ENCODE assay signal across 9 cellular contexts in genomic region chr6:117463762-117464665, GRCh38. TPM values are rescaled to one million over a fixed set of nuclear protein-coding genes. Genes with fewer than 3 reads are reported as not detected.
DNase-seq lines count a peak whose midpoint lies in the region; ATAC-seq and TF ChIP-seq lines count a peak whose summit lies in the region.
"Had no signal": no experiment of that assay in that cellular context is flagged by ENCODE, and none has a peak within 500 bp of the region (broad histone marks: within the 10 kb centered on the region; RNA-seq: fewer than 3 reads in every experiment).

No MANE protein-coding gene starts in this region.

- ATAC-seq in GM19035 (IDR thresholded peaks at IDR 0.05; ENCODE audit: unreplicated experiment), result peak; percentile 73
- peak; percentile 59 for ATAC-seq in HG03097 (IDR thresholded peaks at IDR 0.05; ENCODE audit: low FRiP score, unreplicated experiment)
- ATAC-seq in activated T-cell treated with anti-CD3 and anti-CD28 coated beads, Interleukin-2, amount 50 U/mL, for 4 hours, result peak; percentile 96 to 97
- peak; percentile 83 to 86 for ATAC-seq in natural killer cell treated with Interleukin-12 subunit alpha and Interleukin-12 subunit beta and Interleukin-15 and Interleukin-18, amount 100 ng/mL, for 72 hours
- no peak for ATAC-seq in left lobe of liver
- ATAC-seq in HG02938 (IDR thresholded peaks at IDR 0.05; ENCODE audit: unreplicated experiment), result no peak

- TF ChIP-seq EP300 in esophagus muscularis mucosa (IDR thresholded peaks at IDR 0.05), result no peak

- no peak overlapping the region for H3K4me3 ChIP-seq in esophagus muscularis mucosa
- H3K4me3 ChIP-seq: skin epidermis had no signal

- peaks cover 8% of the 10 kb centered on the region for H3K27me3 Mint-ChIP-seq in activated T-cell treated with anti-CD3 and anti-CD28 coated beads, Interleukin-2, amount 50 U/mL, for 4 hours (ENCODE audit: low read depth)
- no peaks in the 10 kb centered on the region for H3K27me3 Mint-ChIP-seq in natural killer cell treated with Interleukin-12 subunit alpha and Interleukin-12 subunit beta and Interleukin-15 and Interleukin-18, amount 100 ng/mL, for 72 hours

- no peaks in the 10 kb centered on the region for H3K9me3 Mint-ChIP-seq in activated T-cell treated with anti-CD3 and anti-CD28 coated beads, Interleukin-2, amount 50 U/mL, for 4 hours
- no peaks in the 10 kb centered on the region for H3K9me3 Mint-ChIP-seq in natural killer cell treated with Interleukin-12 subunit alpha and Interleukin-12 subunit beta and Interleukin-15 and Interleukin-18, amount 100 ng/mL, for 72 hours

- peaks cover 11% of the 10 kb centered on the region for H3K4me1 Mint-ChIP-seq in activated T-cell treated with anti-CD3 and anti-CD28 coated beads, Interleukin-2, amount 50 U/mL, for 4 hours (ENCODE audit: low read depth)
- peaks cover 30 to 52% of the 10 kb centered on the region in 2 donors for H3K4me1 Mint-ChIP-seq in natural killer cell treated with Interleukin-12 subunit alpha and Interleukin-12 subunit beta and Interleukin-15 and Interleukin-18, amount 100 ng/mL, for 72 hours (ENCODE audit: low read depth in 2 of 2)

- H3K4me1 ChIP-seq in esophagus muscularis mucosa, result no peaks in the 10 kb centered on the region

- H3K27me3 ChIP-seq in esophagus muscularis mucosa, result no peaks in the 10 kb centered on the region

- no peak for DNase-seq in activated T-cell treated with anti-CD3 and anti-CD28 coated beads, Interleukin-2, amount 50 U/mL, for 4 hours
- no peak for DNase-seq in natural killer cell treated with Interleukin-12 subunit alpha and Interleukin-12 subunit beta and Interleukin-15 and Interleukin-18, amount 100 ng/mL, for 72 hours (ENCODE audit: low spot score)
- DNase-seq in left lobe of liver (ENCODE audit: low spot score) (no peak), esophagus muscularis mucosa (ENCODE audit: extremely low spot score) (no peak)

- H3K27ac Mint-ChIP-seq in natural killer cell treated with Interleukin-12 subunit alpha and Interleukin-12 subunit beta and Interleukin-15 and Interleukin-18, amount 100 ng/mL, for 72 hours, result peak overlapping the region; percentile 51 to 68

- 80% methylated on average over 4 of the region's 4 CpGs for WGBS in esophagus muscularis mucosa

- no peaks in the 10 kb centered on the region for H3K36me3 ChIP-seq in esophagus muscularis mucosa

- intact Hi-C loops in esophagus muscularis mucosa (cut with DNase I), result no loop called here

- H3K4me3 Mint-ChIP-seq in activated T-cell treated with anti-CD3 and anti-CD28 coated beads, Interleukin-2, amount 50 U/mL, for 4 hours, result no peak overlapping the region
- H3K4me3 Mint-ChIP-seq in natural killer cell treated with Interleukin-12 subunit alpha and Interleukin-12 subunit beta and Interleukin-15 and Interleukin-18, amount 100 ng/mL, for 72 hours, result peak overlapping the region; percentile 44

- no peaks in the 10 kb centered on the region for H3K36me3 Mint-ChIP-seq in activated T-cell treated with anti-CD3 and anti-CD28 coated beads, Interleukin-2, amount 50 U/mL, for 4 hours (ENCODE audit: insufficient read depth)
- no peaks in the 10 kb centered on the region for H3K36me3 Mint-ChIP-seq in natural killer cell treated with Interleukin-12 subunit alpha and Interleukin-12 subunit beta and Interleukin-15 and Interleukin-18, amount 100 ng/mL, for 72 hours

- no peak for TF ChIP-seq CTCF in esophagus muscularis mucosa (IDR thresholded peaks at IDR 0.05)

- H3K9me3 ChIP-seq in esophagus muscularis mucosa, result no peaks in the 10 kb centered on the region

- no peak overlapping the region for H3K27ac ChIP-seq in esophagus muscularis mucosa (replicated peaks in 1 of 4)
- H3K27ac ChIP-seq: skin epidermis had no signal

- TF ChIP-seq POLR2A in esophagus muscularis mucosa (IDR thresholded peaks at IDR 0.05; ENCODE audit: low read depth), result no peak

RNA-seq across cellular contexts. Expression of gene DCBLD1, which starts 18.5 kb away (rescaled TPM):
- total RNA-seq in activated T-cell treated with anti-CD3 and anti-CD28 coated beads, Interleukin-2, amount 50 U/mL, for 4 hours, result 1 to 10 TPM; 1.5 to 1.9 (median 1.5) TPM
- 10 to 100 TPM; 11.5 to 14.9 TPM for total RNA-seq in natural killer cell treated with Interleukin-12 subunit alpha and Interleukin-12 subunit beta and Interleukin-15 and Interleukin-18, amount 100 ng/mL, for 72 hours
- total RNA-seq in left lobe of liver (9.0 TPM), esophagus muscularis mucosa (10 to 100 TPM in 2 of 4 donors, 1 to 10 TPM in 2; 3.8 to 11.6 (median 7.9) TPM)

RNA-seq across cellular contexts. Expression of gene ROS1, which starts 38.3 kb away (rescaled TPM):
- under 1 TPM in 2 of 3 donors, not detected in 1; 0.03 TPM for total RNA-seq in activated T-cell treated with anti-CD3 and anti-CD28 coated beads, Interleukin-2, amount 50 U/mL, for 4 hours
- total RNA-seq in natural killer cell treated with Interleukin-12 subunit alpha and Interleukin-12 subunit beta and Interleukin-15 and Interleukin-18, amount 100 ng/mL, for 72 hours, result not detected
- total RNA-seq in left lobe of liver, result 0.15 TPM
- under 1 TPM in 2 of 4 donors, not detected in 2; under 0.01 to 0.06 TPM for total RNA-seq in esophagus muscularis mucosa
- total RNA-seq: H1 had no signal

Comparison
In these comparisons a context has a peak if more than half of its experiments do, and no peak if none do; other contexts are left out.
1. ATAC-seq: peak in GM19035 (single experiment), HG03097 (single experiment), activated T-cell treated with anti-CD3 and anti-CD28 coated beads, Interleukin-2, amount 50 U/mL, for 4 hours (2 of 2) and natural killer cell treated with Interleukin-12 subunit alpha and Interleukin-12 subunit beta and Interleukin-15 and Interleukin-18, amount 100 ng/mL, for 72 hours (2 of 2); none in left lobe of liver (single experiment) and HG02938 (single experiment).